Comparison of ENCODE assay signal across 1 cellular context in the genomic region with DNA sequence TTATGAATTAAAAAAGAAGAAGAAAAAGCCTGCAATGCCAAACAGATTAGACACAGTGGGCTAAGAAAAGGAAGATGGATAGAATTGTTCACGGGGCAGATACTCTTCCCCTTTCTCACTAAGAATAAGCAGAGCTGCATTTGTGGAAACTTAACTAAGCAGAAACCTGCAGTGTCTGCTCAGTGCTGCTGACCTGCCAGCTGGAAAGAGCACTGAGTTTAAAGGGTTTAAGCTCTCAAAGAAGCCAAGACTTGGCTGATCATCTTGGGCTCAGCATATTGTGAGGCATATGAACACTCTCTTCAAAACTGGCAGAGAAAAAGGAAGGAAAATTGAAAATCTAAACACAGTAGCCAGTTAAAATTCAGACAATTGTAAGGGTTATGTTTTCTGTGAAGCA.
TF ChIP-seq lines count a peak whose summit lies in the region.

No MANE protein-coding gene starts in this region.

TF ChIP-seq in GM23338, 12 proteins besides CTCF, POLR2A, EP300 and RAD21 (continued from another document):
- TF ChIP-seq, protein P1, sequence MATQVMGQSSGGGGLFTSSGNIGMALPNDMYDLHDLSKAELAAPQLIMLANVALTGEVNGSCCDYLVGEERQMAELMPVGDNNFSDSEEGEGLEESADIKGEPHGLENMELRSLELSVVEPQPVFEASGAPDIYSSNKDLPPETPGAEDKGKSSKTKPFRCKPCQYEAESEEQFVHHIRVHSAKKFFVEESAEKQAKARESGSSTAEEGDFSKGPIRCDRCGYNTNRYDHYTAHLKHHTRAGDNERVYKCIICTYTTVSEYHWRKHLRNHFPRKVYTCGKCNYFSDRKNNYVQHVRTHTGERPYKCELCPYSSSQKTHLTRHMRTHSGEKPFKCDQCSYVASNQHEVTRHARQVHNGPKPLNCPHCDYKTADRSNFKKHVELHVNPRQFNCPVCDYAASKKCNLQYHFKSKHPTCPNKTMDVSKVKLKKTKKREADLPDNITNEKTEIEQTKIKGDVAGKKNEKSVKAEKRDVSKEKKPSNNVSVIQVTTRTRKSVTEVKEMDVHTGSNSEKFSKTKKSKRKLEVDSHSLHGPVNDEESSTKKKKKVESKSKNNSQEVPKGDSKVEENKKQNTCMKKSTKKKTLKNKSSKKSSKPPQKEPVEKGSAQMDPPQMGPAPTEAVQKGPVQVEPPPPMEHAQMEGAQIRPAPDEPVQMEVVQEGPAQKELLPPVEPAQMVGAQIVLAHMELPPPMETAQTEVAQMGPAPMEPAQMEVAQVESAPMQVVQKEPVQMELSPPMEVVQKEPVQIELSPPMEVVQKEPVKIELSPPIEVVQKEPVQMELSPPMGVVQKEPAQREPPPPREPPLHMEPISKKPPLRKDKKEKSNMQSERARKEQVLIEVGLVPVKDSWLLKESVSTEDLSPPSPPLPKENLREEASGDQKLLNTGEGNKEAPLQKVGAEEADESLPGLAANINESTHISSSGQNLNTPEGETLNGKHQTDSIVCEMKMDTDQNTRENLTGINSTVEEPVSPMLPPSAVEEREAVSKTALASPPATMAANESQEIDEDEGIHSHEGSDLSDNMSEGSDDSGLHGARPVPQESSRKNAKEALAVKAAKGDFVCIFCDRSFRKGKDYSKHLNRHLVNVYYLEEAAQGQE (IDR thresholded peaks at IDR 0.05; ENCODE audit: unreplicated experiment), result no peak
- TF ChIP-seq EZH2 (IDR thresholded peaks at IDR 0.05; ENCODE audit: low read depth, unreplicated experiment), result no peak
- no peak for TF ChIP-seq NANOG (IDR thresholded peaks at IDR 0.05; ENCODE audit: borderline replicate concordance)
- no peak for TF ChIP-seq STAT1 (IDR thresholded peaks at IDR 0.05; ENCODE audit: unreplicated experiment)
- no peak for TF ChIP-seq POLR2AphosphoS5 (IDR thresholded peaks at IDR 0.05; ENCODE audit: low read depth)
- no peak for TF ChIP-seq EZH2phosphoT487 (IDR thresholded peaks at IDR 0.05; ENCODE audit: unreplicated experiment)
